In genomic region chr7:20340839-20341238, GRCh38 we compare ENCODE assay signal across 14 cellular contexts.
A peak's percentile ranks its signal among the peaks of the same experiment; 100 is the strongest.
DNase-seq lines count a peak whose midpoint lies in the region; FAIRE-seq and TF ChIP-seq lines count a peak whose summit lies in the region.
"Had no signal": no experiment of that assay in that cellular context is flagged by ENCODE, and none has a peak within 500 bp of the region (broad histone marks: within the 10 kb centered on the region; RNA-seq: fewer than 3 reads in every experiment).

No MANE protein-coding gene starts in this region.

- no peak for DNase-seq in H54 (ENCODE audit: insufficient read length, low spot score)
- DNase-seq in head of caudate nucleus: peak in 34 of 42 donors; percentile 11 to 82 (median 46)
- DNase-seq in putamen (ENCODE audit: low spot score): peak; percentile 80
- no peak for DNase-seq in NOMO-1 treated with DMSO at 0.1 percent for 48 hours (lab: John Stamatoyannopoulos, UW; ENCODE audit: unreplicated experiment)
- no peak for DNase-seq in GM20000 (ENCODE audit: low spot score)
- no peak for DNase-seq in stimulated activated CD4-positive, alpha-beta T cell treated with anti-CD3 and anti-CD28 coated beads, Interleukin-4, amount 100 ng/mL, for 24 hours
- no peak for DNase-seq in HTR-8/SVneo (ENCODE audit: insufficient read length, low spot score)
- DNase-seq: dermis blood vessel endothelial cell, glutamatergic neuron, NCI-H1436 treated with DMSO at 0.1 percent for 48 hours, sigmoid colon, T-helper 17 cell had no signal

- intact Hi-C loops in head of caudate nucleus (cut with DNase I): no loop called here

- no peak for TF ChIP-seq POLR2A in H54 (IDR thresholded peaks at IDR 0.05; ENCODE audit: low read depth, low read length)

- peak; percentile 57 for FAIRE-seq in H54 (lab: Jason Lieb, UNC)
- no peak for FAIRE-seq in HTR-8/SVneo (lab: Jason Lieb, UNC)
- FAIRE-seq: G401.6 had no signal

- no peak for TF ChIP-seq CTCF in VCaP (conservative IDR thresholded peaks at IDR 0.05)
- TF ChIP-seq CTCF in GM20000 (IDR thresholded peaks at IDR 0.05; ENCODE audit: extremely low read depth, missing control alignments): no peak

- H3K27ac ChIP-seq in VCaP: peak overlapping the region; percentile 16; the same call in 1 of the 2 replicates

Comparison
In these comparisons a context has a peak if more than half of its experiments do, and no peak if none do; other contexts are left out.
1. DNase-seq: peak in head of caudate nucleus (34 of 42) and putamen (single experiment); none in H54 (single experiment), NOMO-1 treated with DMSO at 0.1 percent for 48 hours (single experiment), GM20000 (single experiment), stimulated activated CD4-positive, alpha-beta T cell treated with anti-CD3 and anti-CD28 coated beads, Interleukin-4, amount 100 ng/mL, for 24 hours (single experiment) and HTR-8/SVneo (single experiment).